1 cellular context compared by ENCODE assay signal in the genomic region with DNA sequence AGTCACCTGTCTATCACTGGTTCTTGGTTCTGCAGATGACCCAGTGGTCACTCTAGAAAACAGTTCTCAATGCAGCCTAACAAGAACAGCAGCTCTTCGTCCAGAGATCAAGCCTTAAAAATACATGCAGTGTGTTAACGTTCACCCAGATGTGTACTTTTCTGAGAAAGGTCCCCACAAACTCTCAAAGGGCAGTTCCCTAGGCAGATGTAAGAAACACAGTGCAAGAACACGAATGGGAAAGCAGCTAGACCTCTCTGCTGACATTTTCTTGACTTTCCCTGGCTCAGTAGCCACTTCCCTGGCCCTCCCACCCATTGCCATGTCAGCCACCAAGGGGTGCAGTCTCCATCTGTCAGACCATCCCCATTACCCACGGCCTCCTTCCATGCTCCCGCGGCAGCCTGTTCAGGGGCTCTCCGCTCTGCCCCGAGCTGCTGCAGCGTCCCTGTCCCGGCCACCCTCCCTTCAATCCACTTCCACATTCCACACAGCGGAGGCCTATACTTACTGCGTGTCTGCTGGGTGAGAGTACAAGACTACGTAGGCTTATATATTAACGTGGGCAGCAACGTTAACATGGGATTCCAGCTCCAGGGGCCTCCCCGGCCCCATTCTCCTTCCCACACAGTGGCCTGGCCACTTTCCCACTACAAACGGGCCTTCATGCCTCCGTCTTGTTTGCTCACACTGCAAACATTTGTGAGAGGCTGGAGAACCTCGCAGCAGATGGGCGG.
TF ChIP-seq lines count a peak whose summit lies in the region.

No MANE protein-coding gene starts in this region.

TF ChIP-seq in GM23338, 12 proteins besides CTCF, POLR2A, EP300 and RAD21 (continued from another document):
- TF ChIP-seq ZNF462 (CRISPR knock-in tag; IDR thresholded peaks at IDR 0.05) (no peak), EZH2 (IDR thresholded peaks at IDR 0.05; ENCODE audit: low read depth, unreplicated experiment) (no peak), ETS1 (IDR thresholded peaks at IDR 0.05) (no peak), JUNB (IDR thresholded peaks at IDR 0.05; ENCODE audit: unreplicated experiment) (no peak), CREB1 (CRISPR knock-in tag; IDR thresholded peaks at IDR 0.05; ENCODE audit: low read depth) (no peak), ZNF114 (CRISPR knock-in tag; IDR thresholded peaks at IDR 0.05) (no peak)
TF ChIP-seq in GM23338: peak in this region for 0.
